In the genomic region with DNA sequence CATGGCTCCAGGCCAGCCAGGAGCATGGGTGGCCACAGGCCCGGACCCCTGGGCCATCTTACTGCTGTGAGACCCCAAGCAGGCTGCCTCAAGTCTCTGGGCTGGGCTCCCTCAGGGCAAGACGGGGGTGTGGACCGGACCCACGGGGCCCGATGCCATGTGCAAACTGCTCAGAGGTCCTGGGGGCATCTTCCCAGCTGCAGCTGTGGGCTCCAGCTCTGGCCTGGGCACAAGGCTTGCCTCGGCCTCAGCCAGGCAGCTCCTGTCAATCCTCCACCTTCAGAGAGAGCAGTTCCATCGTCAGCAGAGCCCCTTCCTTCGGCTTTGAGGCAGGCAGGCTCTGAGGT, we compare ENCODE assay signal across 24 cellular contexts. TPM values are rescaled to one million over a fixed set of nuclear protein-coding genes. Genes with fewer than 3 reads are reported as not detected.
DNase-seq lines count a peak whose midpoint lies in the region; ATAC-seq and TF ChIP-seq lines count a peak whose summit lies in the region.
"Had no signal": no experiment of that assay in that cellular context is flagged by ENCODE, and none has a peak within 500 bp of the region (broad histone marks: within the 10 kb centered on the region; RNA-seq: fewer than 3 reads in every experiment).

No MANE protein-coding gene starts in this region.

- no peak overlapping the region for H3K27ac ChIP-seq in BLaER1
- H3K27ac ChIP-seq: ascending aorta, ovary, testis, vagina had no signal

- H3K36me3 ChIP-seq in BLaER1 (no peaks in the 10 kb centered on the region), H7 (replicated peaks; ENCODE audit: control insufficient read depth, insufficient read depth, low read length) (no peaks in the 10 kb centered on the region)
- H3K36me3 ChIP-seq: ascending aorta, ovary, vagina had no signal

- no peak overlapping the region for H3K9ac ChIP-seq in BLaER1

- intact Hi-C loops in natural killer cell (cut with micrococcal nuclease) (no loop called here), head of caudate nucleus (cut with DNase I) (no loop called here)

- no peaks in the 10 kb centered on the region for H4K20me1 ChIP-seq in BLaER1

- H3K9me3 ChIP-seq in BLaER1, result peaks cover 9% of the 10 kb centered on the region; the same call in 1 of the 2 replicates
- H3K9me3 ChIP-seq: ascending aorta, ovary, testis, vagina had no signal

- TF ChIP-seq CTCF in natural killer cell (IDR thresholded peaks at IDR 0.05), result no peak

- no peak for ATAC-seq in natural killer cell
- ATAC-seq: Right ventricle myocardium inferior had no signal

- DNase-seq in H7 (peak; percentile 40), ecto neural progenitor cell (ENCODE audit: low spot score) (peak; percentile 53), natural killer cell (no peak), NCI-H774 (lab: John Stamatoyannopoulos, UW) (no peak), head of caudate nucleus (no peak), NCI-H2171 treated with DMSO at 0.1 percent for 48 hours (lab: John Stamatoyannopoulos, UW) (no peak)
- DNase-seq: activated B cell treated with CpG ODN at 0.5 μM for 24 hours; activated CD4-positive, alpha-beta T cell treated with anti-CD3 and anti-CD28 coated beads, Interleukin-2, amount 50 U/mL, for 48 hours; activated naive CD4-positive, alpha-beta T cell treated with anti-CD3 and anti-CD28 coated beads for 36 hours; caudate nucleus; NCI-H1105; NCI-H2029; NCI-H345; NCI-H748 treated with DMSO at 0.1 percent for 48 hours; ovary; retina; T1000; testis had no signal

- H3K27me3 ChIP-seq in BLaER1 (no peaks in the 10 kb centered on the region), H7 (ENCODE audit: control insufficient read depth, insufficient read depth, low read length) (no peaks in the 10 kb centered on the region)
- H3K27me3 ChIP-seq: ovary, testis, vagina had no signal

- peak overlapping the region; percentile 88 for H3K4me2 ChIP-seq in BLaER1
- H3K4me2 ChIP-seq: smooth muscle cell had no signal

- H3K4me1 ChIP-seq in BLaER1, result peaks cover 56% of the 10 kb centered on the region

- no peaks in the 10 kb centered on the region for H3K9me3 Mint-ChIP-seq in natural killer cell
- H3K9me3 Mint-ChIP-seq: activated B cell treated with CpG ODN at 0.5 μM for 24 hours; activated naive CD4-positive, alpha-beta T cell treated with anti-CD3 and anti-CD28 coated beads for 36 hours had no signal

- no peaks in the 10 kb centered on the region for H3K36me3 Mint-ChIP-seq in natural killer cell

- peaks cover 12 to 39% of the 10 kb centered on the region in 2 donors for H3K4me1 Mint-ChIP-seq in natural killer cell

- H3K27me3 Mint-ChIP-seq in natural killer cell (ENCODE audit: low read depth in 2 of 2), result no peaks in the 10 kb centered on the region
- H3K27me3 Mint-ChIP-seq: activated B cell treated with CpG ODN at 0.5 μM for 24 hours had no signal

- H3K27ac Mint-ChIP-seq in natural killer cell, result peak overlapping the region; percentile 7 to 84

- H3K4me3 ChIP-seq in BLaER1, result no peak overlapping the region
- H3K4me3 ChIP-seq in H7 (ENCODE audit: insufficient read depth, low read depth, low read length), result no peak overlapping the region
- H3K4me3 ChIP-seq: ascending aorta, ovary, smooth muscle cell, testis, vagina had no signal

- H3K4me3 Mint-ChIP-seq in natural killer cell, result peak overlapping the region; percentile 71
- H3K4me3 Mint-ChIP-seq: activated B cell treated with CpG ODN at 0.5 μM for 24 hours; activated naive CD4-positive, alpha-beta T cell treated with anti-CD3 and anti-CD28 coated beads for 36 hours had no signal

RNA-seq across cellular contexts. Expression of gene GPR132, which starts 12.4 kb away (rescaled TPM):
- total RNA-seq in H7 (2014; rRNA removed; shearing (Covaris generic)), result not detected in 2 replicates
- 10 to 100 TPM; 18.2 to 30.3 (median 26.7) TPM for total RNA-seq in natural killer cell
- total RNA-seq: ascending aorta, endothelial cell of umbilical vein had no signal

RNA-seq across cellular contexts. Expression of gene CDCA4, which starts 56.7 kb away (rescaled TPM):
- 99.0 and 111 TPM in 2 replicates for total RNA-seq in H7 (2014; rRNA removed; shearing (Covaris generic))
- total RNA-seq in natural killer cell, result 10 to 100 TPM; 10.3 to 20.7 (median 16.6) TPM

Comparison
In these comparisons a context has a peak if more than half of its experiments do, and no peak if none do; other contexts are left out.
1. DNase-seq: peak in H7 (single experiment) and ecto neural progenitor cell (single experiment); none in natural killer cell (single experiment), NCI-H774 (single experiment), head of caudate nucleus (0 of 42) and NCI-H2171 treated with DMSO at 0.1 percent for 48 hours (single experiment).
2. RNA of gene GPR132, which starts 12.4 kb away (total RNA-seq): 18.2 to 30.3 TPM in natural killer cell; not detected in H7; every median in the first group is over 10 times any median in the second.